In genomic region chr11:96145163-96145585, GRCh38 we compare ENCODE assay signal across 1 cellular context.
A peak's percentile ranks its signal among the peaks of the same experiment; 100 is the strongest.
TF ChIP-seq lines count a peak whose summit lies in the region.

No MANE protein-coding gene starts in this region.

TF ChIP-seq in SK-N-SH, 30 proteins besides CTCF, POLR2A, EP300 and RAD21 (continued from another document):
- TF ChIP-seq SIN3A (IDR thresholded peaks at IDR 0.05; ENCODE audit: borderline replicate concordance, low read depth, low read length) (0 out of 2 replicates have a peak, but pooled peaks have one; percentile 17), MEF2A (IDR thresholded peaks at IDR 0.05; ENCODE audit: borderline replicate concordance, low read depth) (peak; percentile 62; the same call in 1 of the 2 replicates), FOXM1 (IDR thresholded peaks at IDR 0.05; ENCODE audit: low read depth) (peak; percentile 90), IRF3 (IDR thresholded peaks at IDR 0.05; ENCODE audit: low read depth, low read length) (no peak), GABPA (IDR thresholded peaks at IDR 0.05; ENCODE audit: low read depth) (no peak), SMC3 (IDR thresholded peaks at IDR 0.05; ENCODE audit: low read depth, low read length) (no peak), REST (IDR thresholded peaks at IDR 0.05; ENCODE audit: low read depth, low read length) (no peak), RXRA (IDR thresholded peaks at IDR 0.05; ENCODE audit: borderline replicate concordance, low read depth) (peak; percentile 77), TEAD4 (IDR thresholded peaks at IDR 0.05; ENCODE audit: borderline replicate concordance, insufficient read depth) (peak; percentile 95), TAF1 (IDR thresholded peaks at IDR 0.05; ENCODE audit: borderline replicate concordance, low read depth, low read length) (no peak), MXI1 (IDR thresholded peaks at IDR 0.05; ENCODE audit: low read depth, low read length) (no peak), RFX5 (IDR thresholded peaks at IDR 0.05; ENCODE audit: low read length) (no peak), MAX (IDR thresholded peaks at IDR 0.05; ENCODE audit: low read depth) (peak; percentile 52; the same call in 1 of the 2 replicates), EZH2phosphoT487 (IDR thresholded peaks at IDR 0.05; ENCODE audit: borderline replicate concordance, low read depth) (no peak), FOSL2 (IDR thresholded peaks at IDR 0.05; ENCODE audit: borderline replicate concordance, low read depth) (0 out of 2 replicates have a peak, but pooled peaks have one; percentile 44), USF1 (IDR thresholded peaks at IDR 0.05; ENCODE audit: borderline replicate concordance, low read depth) (0 out of 2 replicates have a peak, but pooled peaks have one; percentile 14), CHD2 (IDR thresholded peaks at IDR 0.05; ENCODE audit: low read length, partially characterized antibody) (no peak), NFIC (IDR thresholded peaks at IDR 0.05; ENCODE audit: borderline replicate concordance) (peak; percentile 92), YY1 (IDR thresholded peaks at IDR 0.05; ENCODE audit: low read depth) (0 out of 2 replicates have a peak, but pooled peaks have one; percentile 27), ELF1 (IDR thresholded peaks at IDR 0.05) (no peak; the same call in 1 of the 2 replicates), ZBTB33 (IDR thresholded peaks at IDR 0.05; ENCODE audit: borderline replicate concordance, low read depth) (peak; percentile 40; the same call in 1 of the 2 replicates)
TF ChIP-seq in SK-N-SH: peak in this region for 15.
